Comparison of ENCODE assay signal across 2 cellular contexts in the genomic region with DNA sequence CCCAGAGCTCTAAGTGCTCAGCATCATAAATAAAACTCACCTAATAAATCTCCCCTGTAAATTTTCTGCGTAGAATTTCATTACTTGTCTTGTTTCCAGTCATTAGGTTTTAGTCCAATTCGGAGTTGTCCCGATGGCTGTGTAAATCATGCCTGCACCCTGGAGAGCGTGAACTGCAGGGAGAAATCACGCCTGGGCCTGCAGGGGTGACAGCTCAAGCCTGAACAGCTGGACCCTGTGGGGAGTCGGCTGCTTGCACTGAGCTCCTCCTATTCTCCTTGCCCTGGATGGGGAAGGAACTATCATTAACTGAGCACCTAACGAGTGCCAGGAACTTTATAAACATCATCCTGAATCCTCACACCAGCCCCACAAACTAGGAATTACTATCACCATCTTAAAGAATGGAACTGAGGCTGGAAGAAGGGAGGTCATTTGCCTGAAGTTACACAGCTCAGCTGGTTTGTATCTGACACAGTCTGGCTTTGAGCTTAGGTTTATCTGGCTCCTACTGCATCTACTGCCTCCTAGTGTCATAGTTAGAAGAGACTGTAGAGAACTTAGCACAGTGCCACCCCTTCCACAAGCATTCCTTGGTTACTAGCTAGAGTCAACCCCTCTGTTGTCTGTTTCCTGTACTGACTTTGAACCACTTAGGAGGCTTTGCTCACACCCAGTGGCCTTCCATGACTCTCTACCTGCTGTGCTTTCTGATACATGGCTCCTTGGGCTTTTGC.
TF ChIP-seq lines count a peak whose summit lies in the region.

No MANE protein-coding gene starts in this region.

TF ChIP-seq in Ishikawa, 13 proteins besides CTCF, POLR2A, EP300 and RAD21 (continued from another document):
- TF ChIP-seq TEAD4 (IDR thresholded peaks at IDR 0.05) (no peak), NFIC (IDR thresholded peaks at IDR 0.05) (no peak), FOXM1 (IDR thresholded peaks at IDR 0.05; ENCODE audit: borderline replicate concordance, low read depth) (no peak), EGR1 (IDR thresholded peaks at IDR 0.05) (no peak), CREB1 (IDR thresholded peaks at IDR 0.05; ENCODE audit: low read depth) (no peak), ZBTB7A (IDR thresholded peaks at IDR 0.05; ENCODE audit: low read depth) (no peak), CEBPB (IDR thresholded peaks at IDR 0.05) (no peak), TAF1 (IDR thresholded peaks at IDR 0.05; ENCODE audit: low read depth) (no peak), TCF12 (IDR thresholded peaks at IDR 0.05; ENCODE audit: low read depth) (no peak)
- TF ChIP-seq, protein P1, sequence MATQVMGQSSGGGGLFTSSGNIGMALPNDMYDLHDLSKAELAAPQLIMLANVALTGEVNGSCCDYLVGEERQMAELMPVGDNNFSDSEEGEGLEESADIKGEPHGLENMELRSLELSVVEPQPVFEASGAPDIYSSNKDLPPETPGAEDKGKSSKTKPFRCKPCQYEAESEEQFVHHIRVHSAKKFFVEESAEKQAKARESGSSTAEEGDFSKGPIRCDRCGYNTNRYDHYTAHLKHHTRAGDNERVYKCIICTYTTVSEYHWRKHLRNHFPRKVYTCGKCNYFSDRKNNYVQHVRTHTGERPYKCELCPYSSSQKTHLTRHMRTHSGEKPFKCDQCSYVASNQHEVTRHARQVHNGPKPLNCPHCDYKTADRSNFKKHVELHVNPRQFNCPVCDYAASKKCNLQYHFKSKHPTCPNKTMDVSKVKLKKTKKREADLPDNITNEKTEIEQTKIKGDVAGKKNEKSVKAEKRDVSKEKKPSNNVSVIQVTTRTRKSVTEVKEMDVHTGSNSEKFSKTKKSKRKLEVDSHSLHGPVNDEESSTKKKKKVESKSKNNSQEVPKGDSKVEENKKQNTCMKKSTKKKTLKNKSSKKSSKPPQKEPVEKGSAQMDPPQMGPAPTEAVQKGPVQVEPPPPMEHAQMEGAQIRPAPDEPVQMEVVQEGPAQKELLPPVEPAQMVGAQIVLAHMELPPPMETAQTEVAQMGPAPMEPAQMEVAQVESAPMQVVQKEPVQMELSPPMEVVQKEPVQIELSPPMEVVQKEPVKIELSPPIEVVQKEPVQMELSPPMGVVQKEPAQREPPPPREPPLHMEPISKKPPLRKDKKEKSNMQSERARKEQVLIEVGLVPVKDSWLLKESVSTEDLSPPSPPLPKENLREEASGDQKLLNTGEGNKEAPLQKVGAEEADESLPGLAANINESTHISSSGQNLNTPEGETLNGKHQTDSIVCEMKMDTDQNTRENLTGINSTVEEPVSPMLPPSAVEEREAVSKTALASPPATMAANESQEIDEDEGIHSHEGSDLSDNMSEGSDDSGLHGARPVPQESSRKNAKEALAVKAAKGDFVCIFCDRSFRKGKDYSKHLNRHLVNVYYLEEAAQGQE (IDR thresholded peaks at IDR 0.05; ENCODE audit: low read depth), result no peak
- TF ChIP-seq, protein P2, sequence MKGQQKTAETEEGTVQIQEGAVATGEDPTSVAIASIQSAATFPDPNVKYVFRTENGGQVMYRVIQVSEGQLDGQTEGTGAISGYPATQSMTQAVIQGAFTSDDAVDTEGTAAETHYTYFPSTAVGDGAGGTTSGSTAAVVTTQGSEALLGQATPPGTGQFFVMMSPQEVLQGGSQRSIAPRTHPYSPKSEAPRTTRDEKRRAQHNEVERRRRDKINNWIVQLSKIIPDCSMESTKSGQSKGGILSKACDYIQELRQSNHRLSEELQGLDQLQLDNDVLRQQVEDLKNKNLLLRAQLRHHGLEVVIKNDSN (IDR thresholded peaks at IDR 0.05), result no peak
- TF ChIP-seq, protein P3, sequence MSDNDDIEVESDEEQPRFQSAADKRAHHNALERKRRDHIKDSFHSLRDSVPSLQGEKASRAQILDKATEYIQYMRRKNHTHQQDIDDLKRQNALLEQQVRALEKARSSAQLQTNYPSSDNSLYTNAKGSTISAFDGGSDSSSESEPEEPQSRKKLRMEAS (IDR thresholded peaks at IDR 0.05), result no peak

TF ChIP-seq in GM12878, 131 proteins besides CTCF, POLR2A, EP300 and RAD21:
- peak; percentile 53; the same call in 1 of the 2 replicates for TF ChIP-seq SMC3 (IDR thresholded peaks at IDR 0.05; ENCODE audit: borderline replicate concordance, low read length)
- no peak for TF ChIP-seq BHLHE40 (IDR thresholded peaks at IDR 0.05; ENCODE audit: borderline replicate concordance in 1 of 2, low read depth in 2 of 2, low read length in 1 of 2)
- TF ChIP-seq, protein P4, sequence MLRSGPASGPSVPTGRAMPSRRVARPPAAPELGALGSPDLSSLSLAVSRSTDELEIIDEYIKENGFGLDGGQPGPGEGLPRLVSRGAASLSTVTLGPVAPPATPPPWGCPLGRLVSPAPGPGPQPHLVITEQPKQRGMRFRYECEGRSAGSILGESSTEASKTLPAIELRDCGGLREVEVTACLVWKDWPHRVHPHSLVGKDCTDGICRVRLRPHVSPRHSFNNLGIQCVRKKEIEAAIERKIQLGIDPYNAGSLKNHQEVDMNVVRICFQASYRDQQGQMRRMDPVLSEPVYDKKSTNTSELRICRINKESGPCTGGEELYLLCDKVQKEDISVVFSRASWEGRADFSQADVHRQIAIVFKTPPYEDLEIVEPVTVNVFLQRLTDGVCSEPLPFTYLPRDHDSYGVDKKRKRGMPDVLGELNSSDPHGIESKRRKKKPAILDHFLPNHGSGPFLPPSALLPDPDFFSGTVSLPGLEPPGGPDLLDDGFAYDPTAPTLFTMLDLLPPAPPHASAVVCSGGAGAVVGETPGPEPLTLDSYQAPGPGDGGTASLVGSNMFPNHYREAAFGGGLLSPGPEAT (IDR thresholded peaks at IDR 0.05; ENCODE audit: low read depth), result no peak
- no peak for TF ChIP-seq LARP7 (IDR thresholded peaks at IDR 0.05)
- TF ChIP-seq, protein P5, sequence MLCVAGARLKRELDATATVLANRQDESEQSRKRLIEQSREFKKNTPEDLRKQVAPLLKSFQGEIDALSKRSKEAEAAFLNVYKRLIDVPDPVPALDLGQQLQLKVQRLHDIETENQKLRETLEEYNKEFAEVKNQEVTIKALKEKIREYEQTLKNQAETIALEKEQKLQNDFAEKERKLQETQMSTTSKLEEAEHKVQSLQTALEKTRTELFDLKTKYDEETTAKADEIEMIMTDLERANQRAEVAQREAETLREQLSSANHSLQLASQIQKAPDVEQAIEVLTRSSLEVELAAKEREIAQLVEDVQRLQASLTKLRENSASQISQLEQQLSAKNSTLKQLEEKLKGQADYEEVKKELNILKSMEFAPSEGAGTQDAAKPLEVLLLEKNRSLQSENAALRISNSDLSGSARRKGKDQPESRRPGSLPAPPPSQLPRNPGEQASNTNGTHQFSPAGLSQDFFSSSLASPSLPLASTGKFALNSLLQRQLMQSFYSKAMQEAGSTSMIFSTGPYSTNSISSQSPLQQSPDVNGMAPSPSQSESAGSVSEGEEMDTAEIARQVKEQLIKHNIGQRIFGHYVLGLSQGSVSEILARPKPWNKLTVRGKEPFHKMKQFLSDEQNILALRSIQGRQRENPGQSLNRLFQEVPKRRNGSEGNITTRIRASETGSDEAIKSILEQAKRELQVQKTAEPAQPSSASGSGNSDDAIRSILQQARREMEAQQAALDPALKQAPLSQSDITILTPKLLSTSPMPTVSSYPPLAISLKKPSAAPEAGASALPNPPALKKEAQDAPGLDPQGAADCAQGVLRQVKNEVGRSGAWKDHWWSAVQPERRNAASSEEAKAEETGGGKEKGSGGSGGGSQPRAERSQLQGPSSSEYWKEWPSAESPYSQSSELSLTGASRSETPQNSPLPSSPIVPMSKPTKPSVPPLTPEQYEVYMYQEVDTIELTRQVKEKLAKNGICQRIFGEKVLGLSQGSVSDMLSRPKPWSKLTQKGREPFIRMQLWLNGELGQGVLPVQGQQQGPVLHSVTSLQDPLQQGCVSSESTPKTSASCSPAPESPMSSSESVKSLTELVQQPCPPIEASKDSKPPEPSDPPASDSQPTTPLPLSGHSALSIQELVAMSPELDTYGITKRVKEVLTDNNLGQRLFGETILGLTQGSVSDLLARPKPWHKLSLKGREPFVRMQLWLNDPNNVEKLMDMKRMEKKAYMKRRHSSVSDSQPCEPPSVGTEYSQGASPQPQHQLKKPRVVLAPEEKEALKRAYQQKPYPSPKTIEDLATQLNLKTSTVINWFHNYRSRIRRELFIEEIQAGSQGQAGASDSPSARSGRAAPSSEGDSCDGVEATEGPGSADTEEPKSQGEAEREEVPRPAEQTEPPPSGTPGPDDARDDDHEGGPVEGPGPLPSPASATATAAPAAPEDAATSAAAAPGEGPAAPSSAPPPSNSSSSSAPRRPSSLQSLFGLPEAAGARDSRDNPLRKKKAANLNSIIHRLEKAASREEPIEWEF (IDR thresholded peaks at IDR 0.05; ENCODE audit: insufficient replicate concordance, low read depth, low read length), result no peak
- no peak for TF ChIP-seq ZNF274 (IDR thresholded peaks at IDR 0.05; ENCODE audit: insufficient read depth, insufficient read length)
